26 cellular contexts compared by ENCODE assay signal in genomic region chr3:102095383-102095782, GRCh38.
DNase-seq lines count a peak whose midpoint lies in the region; TF ChIP-seq lines count a peak whose summit lies in the region.
"Had no signal": no experiment of that assay in that cellular context is flagged by ENCODE, and none has a peak within 500 bp of the region (broad histone marks: within the 10 kb centered on the region; RNA-seq: fewer than 3 reads in every experiment).

No MANE protein-coding gene starts in this region.

- no peaks in the 10 kb centered on the region for H3K9me3 ChIP-seq in A673 (ENCODE audit: low read depth, low read length, poor library complexity, severe bottlenecking)
- H3K9me3 ChIP-seq: BLaER1 treated with 17β-estradiol and CSF1 and Interleukin-3, amounts not matched to agents 10 nM and 100 nM; MG63; SJSA1 had no signal

- peaks cover 6% of the 10 kb centered on the region for H3K36me3 Mint-ChIP-seq in activated CD4-positive, alpha-beta memory T cell treated with anti-CD3 and anti-CD28 coated beads, Interleukin-2, amount 10 ng/mL, durations not matched to agents 7 days and 5 days (ENCODE audit: low read depth)

- H3K27me3 ChIP-seq in A673 (replicated peaks; ENCODE audit: insufficient read depth, low read depth, low read length, poor library complexity), result no peaks in the 10 kb centered on the region
- H3K27me3 ChIP-seq: BLaER1 treated with 17β-estradiol and CSF1 and Interleukin-3, amounts not matched to agents 10 nM and 100 nM; MG63; SJSA1 had no signal

- intact Hi-C loops in A673 (cut with micrococcal nuclease; ENCODE audit: unreplicated experiment), result no loop called here

- CTCF ChIA-PET in activated CD4-positive, alpha-beta memory T cell treated with anti-CD3 and anti-CD28 coated beads, Interleukin-2, amount 10 ng/mL, durations not matched to agents 7 days and 5 days (lab: Charles Lee), result interaction anchor here (1.4 to 1.6 kb wide), 3 partner anchors 10 to 292 kb away, joined by 4 to 5 read pairs (median 4); no protein-coding TSS in a partner anchor
- CTCF ChIA-PET in A673 (lab: Charles Lee), result no interaction called here

- peaks cover 11% of the 10 kb centered on the region for H3K27me3 Mint-ChIP-seq in activated CD4-positive, alpha-beta memory T cell treated with anti-CD3 and anti-CD28 coated beads, Interleukin-2, amount 10 ng/mL, durations not matched to agents 7 days and 5 days
- H3K27me3 Mint-ChIP-seq: CD4-positive, alpha-beta T cell had no signal

- no peak overlapping the region for H3K27ac ChIP-seq in A673 (ENCODE audit: low read depth, low read length, poor library complexity, severe bottlenecking)
- H3K27ac ChIP-seq: BLaER1 treated with 17β-estradiol and CSF1 and Interleukin-3, amounts not matched to agents 10 nM and 100 nM; GM23248; SJSA1 had no signal

- H3K4me1 Mint-ChIP-seq in activated CD4-positive, alpha-beta memory T cell treated with anti-CD3 and anti-CD28 coated beads, Interleukin-2, amount 10 ng/mL, durations not matched to agents 7 days and 5 days, result peaks cover 44% of the 10 kb centered on the region

- H3K9me3 Mint-ChIP-seq in activated CD4-positive, alpha-beta memory T cell treated with anti-CD3 and anti-CD28 coated beads, Interleukin-2, amount 10 ng/mL, durations not matched to agents 7 days and 5 days, result no peaks in the 10 kb centered on the region
- H3K9me3 Mint-ChIP-seq: CD4-positive, alpha-beta T cell had no signal

- no peak for TF ChIP-seq CTCF in A673 (conservative IDR thresholded peaks at IDR 0.05; ENCODE audit: low read depth, low read length)

- DNase-seq in NCI-H2227 (lab: John Stamatoyannopoulos, UW; ENCODE audit: unreplicated experiment) (peak; percentile 7), NCI-H2227 treated with DMSO at 0.1 percent for 48 hours (lab: John Stamatoyannopoulos, UW) (no peak), SK-N-DZ (ENCODE audit: low spot score) (peak; percentile 30), islet precursor cell (peak; percentile 82), retina (peak; percentile 13), ureter (ENCODE audit: low spot score) (no peak), A673 (ENCODE audit: low spot score) (no peak)
- no peak for DNase-seq in activated CD4-positive, alpha-beta memory T cell treated with anti-CD3 and anti-CD28 coated beads, Interleukin-2, amount 10 ng/mL, durations not matched to agents 7 days and 5 days
- DNase-seq: 8988T; CD4-positive, alpha-beta T cell; DMS53; GM23248; H7; KG1; MG63; NCI-H1105 treated with DMSO at 0.1 percent for 48 hours; NCI-H146; NCI-H1930; NCI-H2107; NCI-H226; NCI-H510A; NCI-H69; NK-92 treated with Interleukin-12 subunit alpha and Interleukin-12 subunit beta, amount 100 ng/mL, for 24 hours; PC-3 had no signal

- BruUV-seq in A673 (replicated peaks; lab: Mats Ljungman, UMichigan), result no TSS peak

- POLR2A ChIA-PET in activated CD4-positive, alpha-beta memory T cell treated with anti-CD3 and anti-CD28 coated beads, Interleukin-2, amount 10 ng/mL, durations not matched to agents 7 days and 5 days (lab: Charles Lee), result no interaction called here
- POLR2A ChIA-PET in A673 (lab: Charles Lee; ENCODE audit: low non-redundant PET), result no interaction called here

- H3K36me3 ChIP-seq in A673 (ENCODE audit: insufficient read depth, low read length, poor library complexity, severe bottlenecking), result no peaks in the 10 kb centered on the region
- H3K36me3 ChIP-seq: BLaER1 treated with 17β-estradiol and CSF1 and Interleukin-3, amounts not matched to agents 10 nM and 100 nM; MG63; SJSA1 had no signal

- peaks cover 7% of the 10 kb centered on the region for H3K4me1 ChIP-seq in A673 (ENCODE audit: insufficient read depth, low read length, poor library complexity, severe bottlenecking)

- no peak overlapping the region for H3K27ac Mint-ChIP-seq in activated CD4-positive, alpha-beta memory T cell treated with anti-CD3 and anti-CD28 coated beads, Interleukin-2, amount 10 ng/mL, durations not matched to agents 7 days and 5 days
- H3K27ac Mint-ChIP-seq: CD4-positive, alpha-beta T cell had no signal

- H3K4me3 Mint-ChIP-seq in activated CD4-positive, alpha-beta memory T cell treated with anti-CD3 and anti-CD28 coated beads, Interleukin-2, amount 10 ng/mL, durations not matched to agents 7 days and 5 days, result no peak overlapping the region
- H3K4me3 Mint-ChIP-seq: CD4-positive, alpha-beta T cell had no signal

- H3K4me3 ChIP-seq in A673 (ENCODE audit: low read depth, low read length, poor library complexity, severe bottlenecking), result no peak overlapping the region
- H3K4me3 ChIP-seq: BLaER1 treated with 17β-estradiol and CSF1 and Interleukin-3, amounts not matched to agents 10 nM and 100 nM; GM23248; MG63; SJSA1 had no signal

Comparison
In these comparisons a context has a peak if more than half of its experiments do, and no peak if none do; other contexts are left out.
1. DNase-seq: peak in NCI-H2227 (single experiment), SK-N-DZ (single experiment), islet precursor cell (single experiment) and retina (single experiment); none in NCI-H2227 treated with DMSO at 0.1 percent for 48 hours (single experiment), ureter (single experiment), activated CD4-positive, alpha-beta memory T cell treated with anti-CD3 and anti-CD28 coated beads, Interleukin-2, amount 10 ng/mL, durations not matched to agents 7 days and 5 days (single experiment) and A673 (single experiment).